1 cellular context compared by ENCODE assay signal in genomic region chr12:56116267-56117081, GRCh38.
TF ChIP-seq lines count a peak whose summit lies in the region.

Gene RPL41 (plus strand): TSS chr12:56116633.

TF ChIP-seq in HepG2, 621 proteins besides CTCF, POLR2A, EP300 and RAD21 (continued from another document and continues in another):
- TF ChIP-seq REXO4 (CRISPR knock-in tag; IDR thresholded peaks at IDR 0.05; ENCODE audit: borderline replicate concordance) (no peak), ZNF761 (CRISPR knock-in tag; conservative IDR thresholded peaks at IDR 0.05) (peak; percentile 74; the same call in 1 of the 2 replicates), MED1 (CRISPR knock-in tag; IDR thresholded peaks at IDR 0.05) (peak; percentile 82), KDM5B (CRISPR knock-in tag; IDR thresholded peaks at IDR 0.05; ENCODE audit: borderline replicate concordance) (no peak; the same call in 1 of the 2 replicates), ZZZ3 (CRISPR knock-in tag; IDR thresholded peaks at IDR 0.05; ENCODE audit: borderline replicate concordance) (peak; percentile 95; the same call in 1 of the 2 replicates), IRF2 (CRISPR knock-in tag; IDR thresholded peaks at IDR 0.05) (peak; percentile 86), FOSL2 (CRISPR knock-in tag; IDR thresholded peaks at IDR 0.05) (peak; percentile 44; the same call in 1 of the 2 replicates), NFYC (CRISPR knock-in tag; IDR thresholded peaks at IDR 0.05) (peak; percentile 21; the same call in 1 of the 2 replicates), ZNF570 (CRISPR knock-in tag; IDR thresholded peaks at IDR 0.05; ENCODE audit: borderline replicate concordance) (no peak), ADNP (CRISPR knock-in tag; IDR thresholded peaks at IDR 0.05) (no peak), ZNF660 (CRISPR knock-in tag; IDR thresholded peaks at IDR 0.05; ENCODE audit: borderline replicate concordance, low read depth) (no peak), THAP11 (CRISPR knock-in tag; IDR thresholded peaks at IDR 0.05) (peak; percentile 96), TAF1 (CRISPR knock-in tag; IDR thresholded peaks at IDR 0.05) (peak; percentile 96), ZNF652 (CRISPR knock-in tag; IDR thresholded peaks at IDR 0.05; ENCODE audit: borderline replicate concordance, low read depth) (no peak), MTF1 (CRISPR knock-in tag; IDR thresholded peaks at IDR 0.05) (no peak), KAT7 (CRISPR knock-in tag; IDR thresholded peaks at IDR 0.05; ENCODE audit: borderline replicate concordance) (peak; percentile 28), ISL2 (CRISPR knock-in tag; IDR thresholded peaks at IDR 0.05) (peak; percentile 59), KMT2B (CRISPR knock-in tag; IDR thresholded peaks at IDR 0.05) (peak; percentile 84), ZNF530 (CRISPR knock-in tag; IDR thresholded peaks at IDR 0.05; ENCODE audit: low read depth) (no peak), EED (CRISPR knock-in tag; IDR thresholded peaks at IDR 0.05) (peak; percentile 56; the same call in 1 of the 2 replicates), ZMYM2 (CRISPR knock-in tag; IDR thresholded peaks at IDR 0.05) (no peak), FOXC1 (CRISPR knock-in tag; IDR thresholded peaks at IDR 0.05; ENCODE audit: borderline replicate concordance) (peak; percentile 72; the same call in 1 of the 2 replicates), PRMT3 (CRISPR knock-in tag; IDR thresholded peaks at IDR 0.05; ENCODE audit: borderline replicate concordance, low read depth) (peak; percentile 3; the same call in 1 of the 2 replicates), TFAP4 (IDR thresholded peaks at IDR 0.05; ENCODE audit: borderline replicate concordance, low read depth) (no peak), SOX13 (IDR thresholded peaks at IDR 0.05) (0 out of 2 replicates have a peak, but pooled peaks have one; percentile 21), SOX13 (CRISPR knock-in tag; conservative IDR thresholded peaks at IDR 0.05 in 1 of 2, IDR thresholded peaks at IDR 0.05 in 1 of 2) (peak in 1 of 2 experiments; percentile 44; a peak in 2 of 4 replicates), AHDC1 (CRISPR knock-in tag; IDR thresholded peaks at IDR 0.05; ENCODE audit: borderline replicate concordance) (no peak), SP5 (CRISPR knock-in tag; IDR thresholded peaks at IDR 0.05; ENCODE audit: borderline replicate concordance, low read depth) (peak; percentile 44; the same call in 1 of the 2 replicates), ZNF230 (CRISPR knock-in tag; IDR thresholded peaks at IDR 0.05) (peak; percentile 93; the same call in 1 of the 2 replicates), SOX6 (IDR thresholded peaks at IDR 0.05) (no peak), SOX6 (CRISPR knock-in tag; IDR thresholded peaks at IDR 0.05) (peak; percentile 63), ZNF710 (CRISPR knock-in tag; IDR thresholded peaks at IDR 0.05; ENCODE audit: borderline replicate concordance) (no peak; the same call in 1 of the 2 replicates), ZNF768 (CRISPR knock-in tag; IDR thresholded peaks at IDR 0.05) (no peak; the same call in 1 of the 2 replicates), GFI1 (CRISPR knock-in tag; IDR thresholded peaks at IDR 0.05; ENCODE audit: borderline replicate concordance) (peak; percentile 26; the same call in 1 of the 2 replicates), ZNF44 (CRISPR knock-in tag; IDR thresholded peaks at IDR 0.05) (no peak), ZNF180 (CRISPR knock-in tag; IDR thresholded peaks at IDR 0.05; ENCODE audit: borderline replicate concordance, low read depth) (no peak), TP53 (CRISPR knock-in tag; conservative IDR thresholded peaks at IDR 0.05) (0 out of 2 replicates have a peak, but pooled peaks have one; percentile 58), ZNF143 (CRISPR knock-in tag; IDR thresholded peaks at IDR 0.05) (peak; percentile 89), ZNF572 (CRISPR knock-in tag; IDR thresholded peaks at IDR 0.05) (no peak), ZFAT (CRISPR knock-in tag; conservative IDR thresholded peaks at IDR 0.05) (no peak), KLF6 (CRISPR knock-in tag; IDR thresholded peaks at IDR 0.05) (peak; percentile 92), TBX3 (IDR thresholded peaks at IDR 0.05; ENCODE audit: borderline replicate concordance) (peak; percentile 78; the same call in 1 of the 2 replicates), KAT8 (CRISPR knock-in tag; IDR thresholded peaks at IDR 0.05) (peak; percentile 86), IKZF4 (CRISPR knock-in tag; IDR thresholded peaks at IDR 0.05; ENCODE audit: borderline replicate concordance, low read depth, not compliant biosample characterization) (no peak), TOE1 (CRISPR knock-in tag; IDR thresholded peaks at IDR 0.05) (peak; percentile 46; the same call in 1 of the 2 replicates), IKZF1 (IDR thresholded peaks at IDR 0.05) (no peak), PHF8 (CRISPR knock-in tag; IDR thresholded peaks at IDR 0.05) (peak; percentile 63; the same call in 1 of the 2 replicates), ZNF124 (CRISPR knock-in tag; IDR thresholded peaks at IDR 0.05) (peak; percentile 90; the same call in 1 of the 2 replicates), ZFP36 (IDR thresholded peaks at IDR 0.05; ENCODE audit: borderline replicate concordance, low read depth, low read length, partially characterized antibody) (no peak), NFRKB (IDR thresholded peaks at IDR 0.05) (peak; percentile 87), ZNF3 (CRISPR knock-in tag; IDR thresholded peaks at IDR 0.05) (0 out of 2 replicates have a peak, but pooled peaks have one; percentile 31), ARNT2 (CRISPR knock-in tag; IDR thresholded peaks at IDR 0.05; ENCODE audit: low read depth) (peak; percentile 71; the same call in 1 of the 2 replicates), ZNF513 (CRISPR knock-in tag; conservative IDR thresholded peaks at IDR 0.05) (no peak), HIVEP1 (CRISPR knock-in tag; IDR thresholded peaks at IDR 0.05) (peak; percentile 75), ATF3 (CRISPR knock-in tag; IDR thresholded peaks at IDR 0.05) (0 out of 2 replicates have a peak, but pooled peaks have one; percentile 9), ONECUT2 (CRISPR knock-in tag; IDR thresholded peaks at IDR 0.05) (no peak)
- TF ChIP-seq, protein P1, sequence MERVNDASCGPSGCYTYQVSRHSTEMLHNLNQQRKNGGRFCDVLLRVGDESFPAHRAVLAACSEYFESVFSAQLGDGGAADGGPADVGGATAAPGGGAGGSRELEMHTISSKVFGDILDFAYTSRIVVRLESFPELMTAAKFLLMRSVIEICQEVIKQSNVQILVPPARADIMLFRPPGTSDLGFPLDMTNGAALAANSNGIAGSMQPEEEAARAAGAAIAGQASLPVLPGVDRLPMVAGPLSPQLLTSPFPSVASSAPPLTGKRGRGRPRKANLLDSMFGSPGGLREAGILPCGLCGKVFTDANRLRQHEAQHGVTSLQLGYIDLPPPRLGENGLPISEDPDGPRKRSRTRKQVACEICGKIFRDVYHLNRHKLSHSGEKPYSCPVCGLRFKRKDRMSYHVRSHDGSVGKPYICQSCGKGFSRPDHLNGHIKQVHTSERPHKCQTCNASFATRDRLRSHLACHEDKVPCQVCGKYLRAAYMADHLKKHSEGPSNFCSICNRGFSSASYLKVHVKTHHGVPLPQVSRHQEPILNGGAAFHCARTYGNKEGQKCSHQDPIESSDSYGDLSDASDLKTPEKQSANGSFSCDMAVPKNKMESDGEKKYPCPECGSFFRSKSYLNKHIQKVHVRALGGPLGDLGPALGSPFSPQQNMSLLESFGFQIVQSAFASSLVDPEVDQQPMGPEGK (CRISPR knock-in tag; IDR thresholded peaks at IDR 0.05), result peak; percentile 88
- TF ChIP-seq, protein P2, sequence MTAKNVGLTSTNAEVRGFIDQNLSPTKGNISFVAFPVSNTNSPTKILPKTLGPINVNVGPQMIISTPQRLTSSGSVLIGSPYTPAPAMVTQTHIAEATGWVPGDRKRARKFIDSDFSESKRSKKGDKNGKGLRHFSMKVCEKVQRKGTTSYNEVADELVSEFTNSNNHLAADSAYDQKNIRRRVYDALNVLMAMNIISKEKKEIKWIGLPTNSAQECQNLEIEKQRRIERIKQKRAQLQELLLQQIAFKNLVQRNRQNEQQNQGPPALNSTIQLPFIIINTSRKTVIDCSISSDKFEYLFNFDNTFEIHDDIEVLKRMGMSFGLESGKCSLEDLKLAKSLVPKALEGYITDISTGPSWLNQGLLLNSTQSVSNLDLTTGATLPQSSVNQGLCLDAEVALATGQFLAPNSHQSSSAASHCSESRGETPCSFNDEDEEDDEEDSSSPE (CRISPR knock-in tag; IDR thresholded peaks at IDR 0.05), result peak; percentile 79
- TF ChIP-seq, protein P3, sequence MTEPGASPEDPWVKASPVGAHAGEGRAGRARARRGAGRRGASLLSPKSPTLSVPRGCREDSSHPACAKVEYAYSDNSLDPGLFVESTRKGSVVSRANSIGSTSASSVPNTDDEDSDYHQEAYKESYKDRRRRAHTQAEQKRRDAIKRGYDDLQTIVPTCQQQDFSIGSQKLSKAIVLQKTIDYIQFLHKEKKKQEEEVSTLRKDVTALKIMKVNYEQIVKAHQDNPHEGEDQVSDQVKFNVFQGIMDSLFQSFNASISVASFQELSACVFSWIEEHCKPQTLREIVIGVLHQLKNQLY (CRISPR knock-in tag; IDR thresholded peaks at IDR 0.05), result peak; percentile 37; the same call in 1 of the 2 replicates
- TF ChIP-seq, protein P4, sequence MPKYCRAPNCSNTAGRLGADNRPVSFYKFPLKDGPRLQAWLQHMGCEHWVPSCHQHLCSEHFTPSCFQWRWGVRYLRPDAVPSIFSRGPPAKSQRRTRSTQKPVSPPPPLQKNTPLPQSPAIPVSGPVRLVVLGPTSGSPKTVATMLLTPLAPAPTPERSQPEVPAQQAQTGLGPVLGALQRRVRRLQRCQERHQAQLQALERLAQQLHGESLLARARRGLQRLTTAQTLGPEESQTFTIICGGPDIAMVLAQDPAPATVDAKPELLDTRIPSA (CRISPR knock-in tag; IDR thresholded peaks at IDR 0.05; ENCODE audit: borderline replicate concordance), result no peak
